In genomic region chr6:43427406-43428111, GRCh38 we compare ENCODE assay signal across 8 cellular contexts. TPM values are rescaled to one million over a fixed set of nuclear protein-coding genes. Genes with fewer than 3 reads are reported as not detected.
DNase-seq lines count a peak whose midpoint lies in the region; ATAC-seq, FAIRE-seq and TF ChIP-seq lines count a peak whose summit lies in the region.

A gene with protein sequence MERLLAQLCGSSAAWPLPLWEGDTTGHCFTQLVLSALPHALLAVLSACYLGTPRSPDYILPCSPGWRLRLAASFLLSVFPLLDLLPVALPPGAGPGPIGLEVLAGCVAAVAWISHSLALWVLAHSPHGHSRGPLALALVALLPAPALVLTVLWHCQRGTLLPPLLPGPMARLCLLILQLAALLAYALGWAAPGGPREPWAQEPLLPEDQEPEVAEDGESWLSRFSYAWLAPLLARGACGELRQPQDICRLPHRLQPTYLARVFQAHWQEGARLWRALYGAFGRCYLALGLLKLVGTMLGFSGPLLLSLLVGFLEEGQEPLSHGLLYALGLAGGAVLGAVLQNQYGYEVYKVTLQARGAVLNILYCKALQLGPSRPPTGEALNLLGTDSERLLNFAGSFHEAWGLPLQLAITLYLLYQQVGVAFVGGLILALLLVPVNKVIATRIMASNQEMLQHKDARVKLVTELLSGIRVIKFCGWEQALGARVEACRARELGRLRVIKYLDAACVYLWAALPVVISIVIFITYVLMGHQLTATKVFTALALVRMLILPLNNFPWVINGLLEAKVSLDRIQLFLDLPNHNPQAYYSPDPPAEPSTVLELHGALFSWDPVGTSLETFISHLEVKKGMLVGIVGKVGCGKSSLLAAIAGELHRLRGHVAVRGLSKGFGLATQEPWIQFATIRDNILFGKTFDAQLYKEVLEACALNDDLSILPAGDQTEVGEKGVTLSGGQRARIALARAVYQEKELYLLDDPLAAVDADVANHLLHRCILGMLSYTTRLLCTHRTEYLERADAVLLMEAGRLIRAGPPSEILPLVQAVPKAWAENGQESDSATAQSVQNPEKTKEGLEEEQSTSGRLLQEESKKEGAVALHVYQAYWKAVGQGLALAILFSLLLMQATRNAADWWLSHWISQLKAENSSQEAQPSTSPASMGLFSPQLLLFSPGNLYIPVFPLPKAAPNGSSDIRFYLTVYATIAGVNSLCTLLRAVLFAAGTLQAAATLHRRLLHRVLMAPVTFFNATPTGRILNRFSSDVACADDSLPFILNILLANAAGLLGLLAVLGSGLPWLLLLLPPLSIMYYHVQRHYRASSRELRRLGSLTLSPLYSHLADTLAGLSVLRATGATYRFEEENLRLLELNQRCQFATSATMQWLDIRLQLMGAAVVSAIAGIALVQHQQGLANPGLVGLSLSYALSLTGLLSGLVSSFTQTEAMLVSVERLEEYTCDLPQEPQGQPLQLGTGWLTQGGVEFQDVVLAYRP (N-terminal part only) (plus strand): TSS chr6:43427541. CDS start chr6:43427979, 438 bp downstream.

- H3K9me3 ChIP-seq in CD4-positive, CD25-positive, alpha-beta regulatory T cell (ENCODE audit: control insufficient read depth in 2 of 2, low read length in 2 of 2): no peaks in the 10 kb centered on the region
- no peaks in the 10 kb centered on the region for H3K9me3 ChIP-seq in HepG2 (ENCODE audit: low read length)

- no peaks in the 10 kb centered on the region for H3K27me3 ChIP-seq in CD4-positive, CD25-positive, alpha-beta regulatory T cell (ENCODE audit: control insufficient read depth, insufficient read depth, low read length)
- H3K27me3 ChIP-seq in HepG2 (ENCODE audit: control insufficient read depth in 1 of 2, insufficient read depth in 2 of 2, low read length in 2 of 2): no peaks in the 10 kb centered on the region; a peak in 1 of 5 replicates

- H3K9me3 Mint-ChIP-seq in CD4-positive, CD25-positive, alpha-beta regulatory T cell: no peaks in the 10 kb centered on the region

- H3K4me1 Mint-ChIP-seq in CD4-positive, CD25-positive, alpha-beta regulatory T cell: peaks cover 13 to 36% (median 23%) of the 10 kb centered on the region in 4 donors

- peaks cover 18% of the 10 kb centered on the region for H3K4me1 ChIP-seq in CD4-positive, CD25-positive, alpha-beta regulatory T cell (ENCODE audit: control insufficient read depth, insufficient read depth, low read length, poor library complexity, severe bottlenecking)
- H3K4me1 ChIP-seq in HepG2 (ENCODE audit: insufficient read depth, low read length): peaks cover 34% of the 10 kb centered on the region

- peaks cover 4% of the 10 kb centered on the region for H3K27me3 Mint-ChIP-seq in CD4-positive, CD25-positive, alpha-beta regulatory T cell

- CTCF ChIA-PET in HepG2 (lab: Yijun Ruan, JAX; ENCODE audit: low intra/inter-chr PET ratio, low total read pairs): no interaction called here

- no peaks in the 10 kb centered on the region for H3K36me3 Mint-ChIP-seq in CD4-positive, CD25-positive, alpha-beta regulatory T cell

- peak within 1 kb of the TSS; percentile 93 to 99 (median 98) for H3K27ac Mint-ChIP-seq in CD4-positive, CD25-positive, alpha-beta regulatory T cell

- BruUV-seq in HepG2 (replicated peaks; lab: Mats Ljungman, UMichigan): TSS peak; percentile 68

- DNase-seq in CD4-positive, CD25-positive, alpha-beta regulatory T cell: peak; percentile 90 to 97 (median 95)
- peak; percentile 94 for DNase-seq in NCI-H774 (lab: John Stamatoyannopoulos, UW)
- DNase-seq in activated CD4-positive, alpha-beta T cell treated with anti-CD3 and anti-CD28 coated beads, Interleukin-2, amount 50 U/mL, for 4 hours: peak; percentile 91 to 93
- DNase-seq in dermis microvascular lymphatic vessel endothelial cell (ENCODE audit: low read depth in 2 of 2): peak; percentile 87 to 94
- DNase-seq in HepG2 (ENCODE audit: low spot score): peak; percentile 93
- peak; percentile 93 for DNase-seq in stimulated activated CD4-positive, alpha-beta T cell treated with anti-CD3 and anti-CD28 coated beads, Interleukin-4, amount 100 ng/mL, for 1 hour

- no peak within 1 kb of the TSS for H2AFZ ChIP-seq in HepG2 (ENCODE audit: low read length)

- TF ChIP-seq EP300 in HepG2 (IDR thresholded peaks at IDR 0.05; ENCODE audit: low read depth in 2 of 2, low read length in 2 of 2) (no peak), HepG2 (CRISPR knock-in tag; IDR thresholded peaks at IDR 0.05; ENCODE audit: borderline replicate concordance) (peak; percentile 1; the same call in 1 of the 2 replicates)

- no peaks in the 10 kb centered on the region for H4K20me1 ChIP-seq in HepG2 (ENCODE audit: insufficient read depth, low read length)

- POLR2A ChIA-PET in HepG2 (lab: Yijun Ruan, JAX): interaction anchor here (0.7 to 3.4 kb wide), 29 partner anchors 10 to 352 kb away, joined by 3 to 63 read pairs (median 5); partner anchors contain the start of genes CUL9, DLK2, DNPH1 and GTPBP2

- H3K4me3 Mint-ChIP-seq in CD4-positive, CD25-positive, alpha-beta regulatory T cell: peak within 1 kb of the TSS; percentile 97

- peak; percentile 74 for TF ChIP-seq CTCF in HepG2 (CRISPR knock-in tag; IDR thresholded peaks at IDR 0.05)

- H3K9ac ChIP-seq in HepG2 (ENCODE audit: insufficient read depth, low read depth, low read length): peak within 1 kb of the TSS; percentile 86

- 0% methylated on average over 29 of the region's 49 CpGs for WGBS in HepG2 (ENCODE audit: low lambda C conversion rate)

- intact Hi-C loops in HepG2 (cut with micrococcal nuclease; ENCODE audit: unreplicated experiment): loop anchor here (1.0 to 10.0 kb wide), 3 partner anchors 9 to 163 kb away; partner anchors contain the start of gene ZNF318

- peak; percentile 29; the same call in 1 of the 2 replicates for TF ChIP-seq RAD21 in HepG2 (CRISPR knock-in tag; IDR thresholded peaks at IDR 0.05)

- FAIRE-seq in HepG2 (lab: Jason Lieb, UNC): peak; percentile 94

- H3K36me3 ChIP-seq in CD4-positive, CD25-positive, alpha-beta regulatory T cell (ENCODE audit: control insufficient read depth, insufficient read depth, low read length): peaks cover 12% of the 10 kb centered on the region
- peaks cover 0 to 7% of the 10 kb centered on the region in 2 experiments; a peak in 1 of 5 replicates for H3K36me3 ChIP-seq in HepG2 (replicated peaks in 1 of 2; ENCODE audit: control insufficient read depth in 1 of 2, insufficient read depth in 2 of 2, low read length in 2 of 2)

- peak within 1 kb of the TSS; percentile 87 for H3K4me3 ChIP-seq in CD4-positive, CD25-positive, alpha-beta regulatory T cell (ENCODE audit: low read depth, low read length)
- peak within 1 kb of the TSS; percentile 84 to 93 (median 91) for H3K4me3 ChIP-seq in HepG2 (replicated peaks in 1 of 3; ENCODE audit: insufficient read depth in 1 of 3, low read depth in 2 of 3, low read length in 3 of 3)

- ATAC-seq in CD4-positive, CD25-positive, alpha-beta regulatory T cell (ENCODE audit: low read depth in 2 of 2): peak; percentile 93
- ATAC-seq in GM19395 (IDR thresholded peaks at IDR 0.05; ENCODE audit: unreplicated experiment): peak; percentile 95
- peak; percentile 93 for ATAC-seq in HG03565 (IDR thresholded peaks at IDR 0.05; ENCODE audit: unreplicated experiment)
- ATAC-seq in HepG2: peak; percentile 97

- H3K79me2 ChIP-seq in HepG2 (ENCODE audit: insufficient read depth, low read length): peaks cover 14% of the 10 kb centered on the region

- peak within 1 kb of the TSS; percentile 88 for H3K27ac ChIP-seq in CD4-positive, CD25-positive, alpha-beta regulatory T cell (ENCODE audit: insufficient read depth, low read length, poor library complexity, severe bottlenecking)
- peak within 1 kb of the TSS; percentile 74 for H3K27ac ChIP-seq in HepG2 (ENCODE audit: extremely low read length, insufficient read depth, low read length)

- H3K4me2 ChIP-seq in HepG2 (ENCODE audit: low read depth, low read length): peak within 1 kb of the TSS; percentile 93

- in situ Hi-C loops in HepG2 (cut with HindIII; ENCODE audit: extremely low pct_ligation_motif_present, low pct_unique_long_range_greater_than_20kb): no loop called here

- TF ChIP-seq POLR2A in HepG2 (IDR thresholded peaks at IDR 0.05; ENCODE audit: insufficient read depth in 1 of 2, low read depth in 2 of 2, low read length in 2 of 2): peak; percentile 88 to 93

TF ChIP-seq in HepG2, 621 proteins besides CTCF, POLR2A, EP300 and RAD21 (continues in another document):
- TF ChIP-seq HCFC1 (IDR thresholded peaks at IDR 0.05; ENCODE audit: low read depth, low read length): peak; percentile 31; the same call in 1 of the 2 replicates
- 0 out of 2 replicates have a peak, but pooled peaks have one; percentile 38 for TF ChIP-seq ZNF773 (CRISPR knock-in tag; IDR thresholded peaks at IDR 0.05; ENCODE audit: borderline replicate concordance)

RNA-seq across cellular contexts. Expression of the gene that starts here (rescaled TPM):
- total RNA-seq in CD4-positive, CD25-positive, alpha-beta regulatory T cell: 81.7 TPM
- polyA plus RNA-seq in CD4-positive, CD25-positive, alpha-beta regulatory T cell: 10 to 100 TPM; 17.9 to 23.3 (median 18.5) TPM
- 11.7 and 15.7 TPM in 2 replicates for total RNA-seq in dermis microvascular lymphatic vessel endothelial cell
- total RNA-seq in HepG2 (2016; rRNA removed; fragmentation: Illumina TruSeq; extraction: Trizol): 11.2 and 24.3 TPM in 2 replicates
- 3.0 and 3.3 TPM in 2 replicates for total RNA-seq in HepG2 (2016; cell fraction: cytosol; rRNA removed; fragmentation: Illumina TruSeq; extraction: Trizol; ENCODE audit: low read depth)
- 8.8 and 26.6 TPM in 2 replicates for total RNA-seq in HepG2 (2016; cell fraction: insoluble cytoplasmic fraction; rRNA removed; fragmentation: Illumina TruSeq; extraction: Trizol)
- 6.5 and 8.3 TPM in 2 replicates for total RNA-seq in HepG2 (2016; cell fraction: membrane; rRNA removed; fragmentation: Illumina TruSeq; extraction: Trizol)
- 31.0 and 40.1 TPM in 2 replicates for total RNA-seq in HepG2 (2016; cell fraction: nucleus; rRNA removed; fragmentation: Illumina TruSeq; extraction: Trizol)
- polyA plus RNA-seq in HepG2 (2011; rRNA removed): 16.0 and 24.1 TPM in 2 replicates
- polyA plus RNA-seq in HepG2 (2011; cell fraction: cytosol; rRNA removed): 11.8 and 12.5 TPM in 2 replicates
- polyA plus RNA-seq in HepG2 (2011; cell fraction: nucleus; rRNA removed): 91.9 and 94.6 TPM in 2 replicates
- 11.7 and 19.9 TPM in 2 replicates for polyA plus RNA-seq in HepG2 (2012)
- 3.1 and 3.3 TPM in 2 replicates for polyA plus RNA-seq in HepG2 (2016; cell fraction: cytosol; fragmentation: Illumina TruSeq; extraction: Trizol; ENCODE audit: low read depth)
- polyA plus RNA-seq in HepG2 (2016; cell fraction: insoluble cytoplasmic fraction; fragmentation: Illumina TruSeq; extraction: Trizol; ENCODE audit: low read depth): 5.9 and 7.7 TPM in 2 replicates
- 3.2 and 4.6 TPM in 2 replicates for polyA plus RNA-seq in HepG2 (2016; cell fraction: membrane; fragmentation: Illumina TruSeq; extraction: Trizol; ENCODE audit: low read depth)
- 59.5 and 67.0 TPM in 2 replicates for polyA plus RNA-seq in HepG2 (2016; cell fraction: nucleus; fragmentation: Illumina TruSeq; extraction: Trizol; ENCODE audit: insufficient read depth, low read depth)
- 17.7 and 40.9 TPM in 2 replicates for polyA minus RNA-seq in HepG2 (2011; rRNA and poly(A)+ RNA removed; ENCODE audit: low replicate concordance)
- polyA minus RNA-seq in HepG2 (2011; cell fraction: cytosol; rRNA and poly(A)+ RNA removed): 14.1 and 14.5 TPM in 2 replicates
- polyA minus RNA-seq in HepG2 (2011; cell fraction: nucleus; rRNA and poly(A)+ RNA removed): 36.8 and 38.7 TPM in 2 replicates

Comparison
In these comparisons a context has a peak if more than half of its experiments do, and no peak if none do; other contexts are left out.
1. Peak in every context shown above with its lines: DNase-seq, ATAC-seq, H3K4me3 ChIP-seq and H3K27ac ChIP-seq.